1 cellular context compared by ENCODE assay signal in the genomic region with DNA sequence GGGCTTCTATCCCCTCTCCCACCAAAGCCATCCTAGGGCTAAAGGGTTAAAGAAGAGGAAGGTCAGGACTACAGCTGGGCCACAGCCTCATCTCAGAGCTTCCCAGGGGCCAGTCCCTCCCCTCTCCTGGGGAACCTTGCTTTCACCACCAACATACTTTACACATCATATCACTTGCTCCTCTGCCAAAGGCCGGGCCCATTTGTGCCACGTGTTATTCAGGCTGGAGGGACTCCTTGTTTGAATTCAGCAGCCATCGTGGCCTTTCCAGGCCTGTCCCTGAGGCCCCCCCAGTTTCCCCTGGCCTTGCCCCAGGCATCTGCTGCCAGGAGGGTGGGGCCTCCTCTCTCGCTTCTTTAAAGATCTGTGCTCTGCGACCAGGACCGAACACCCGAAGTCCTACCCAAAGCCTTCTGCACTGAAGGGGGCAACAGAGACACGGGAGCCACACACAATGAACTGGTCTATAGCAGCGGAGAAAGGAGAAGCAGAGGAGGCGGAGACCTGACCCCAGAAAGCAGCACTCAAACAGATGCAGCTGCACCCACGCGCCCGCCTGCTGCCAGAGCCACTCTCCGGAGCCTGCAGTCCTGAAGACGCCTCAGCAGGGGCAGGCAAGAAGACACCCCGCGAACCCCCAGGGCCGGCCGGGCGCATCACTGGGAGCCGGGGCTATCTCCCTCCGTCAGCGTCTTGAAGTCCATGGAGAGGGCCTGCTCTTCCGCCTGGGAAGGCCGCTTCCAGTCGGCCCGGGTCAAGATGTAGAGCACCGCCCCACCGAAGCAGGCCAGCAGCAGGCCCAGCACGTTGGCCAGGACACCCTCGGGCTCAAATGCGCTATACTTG.
TF ChIP-seq lines count a peak whose summit lies in the region.

No MANE protein-coding gene starts in this region.

TF ChIP-seq in HCT116, 20 proteins besides CTCF, POLR2A, EP300 and RAD21 (continued from another document):
- TF ChIP-seq FOSL1 (IDR thresholded peaks at IDR 0.05; ENCODE audit: low read depth) = no peak
